In the genomic region with DNA sequence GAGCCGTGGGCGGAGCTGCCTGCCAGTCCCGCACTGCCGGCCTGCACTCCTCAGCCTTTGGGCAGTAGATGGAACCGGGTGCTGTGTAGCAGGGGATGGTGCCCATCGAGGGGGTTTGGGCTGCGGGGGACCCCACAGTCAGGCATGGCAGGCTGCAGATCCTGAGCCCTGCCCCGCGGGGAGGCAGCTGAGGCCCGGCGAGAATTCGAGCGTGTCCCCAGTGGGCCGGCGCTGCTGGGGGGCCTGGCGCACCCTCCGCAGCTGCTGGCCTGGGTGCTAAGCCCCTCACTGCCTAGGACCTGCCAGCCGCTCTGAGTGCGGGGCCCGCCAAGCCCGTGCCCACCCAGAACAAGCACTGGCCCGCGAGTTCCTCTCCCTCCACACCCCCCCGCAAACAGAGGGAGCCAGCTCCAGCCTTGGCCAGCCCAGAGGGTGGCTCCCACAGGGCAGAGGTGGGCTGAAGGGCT, we compare ENCODE assay signal across 28 cellular contexts.
"Had no signal": no experiment of that assay in that cellular context is flagged by ENCODE, and none has a peak within 500 bp of the region (broad histone marks: within the 10 kb centered on the region; RNA-seq: fewer than 3 reads in every experiment).

No MANE protein-coding gene starts in this region.

- ATAC-seq: activated CD4-positive, CD25-positive, alpha-beta regulatory T cell treated with anti-CD3 and anti-CD28 coated beads, Interleukin-2, amount 50 U/mL, for 24 hours; activated CD8-positive, alpha-beta memory T cell treated with anti-CD3 and anti-CD28 coated beads, Interleukin-2, amount 10 ng/mL, durations not matched to agents 7 days and 5 days; activated CD8-positive, alpha-beta T cell treated with anti-CD3 and anti-CD28 coated beads, Interleukin-2, amount 10 ng/mL, durations not matched to agents 7 days and 5 days; activated naive CD4-positive, alpha-beta T cell treated with anti-CD3 and anti-CD28 coated beads, Interleukin-2, amount 50 U/mL, for 72 hours; effector memory CD8-positive, alpha-beta T cell; foreskin keratinocyte; gastrocnemius medialis; T-helper 17 cell had no signal

- H3K4me3 ChIP-seq: esophagus muscularis mucosa, gastrocnemius medialis had no signal

- H3K4me1 ChIP-seq: esophagus muscularis mucosa, foreskin keratinocyte, gastrocnemius medialis had no signal

- H3K9me3 ChIP-seq: gastrocnemius medialis had no signal

- H3K36me3 ChIP-seq: brain microvascular endothelial cell, esophagus muscularis mucosa, gastrocnemius medialis, WERI-Rb-1 had no signal

- H3K27me3 ChIP-seq: brain microvascular endothelial cell, esophagus muscularis mucosa, foreskin keratinocyte, gastrocnemius medialis had no signal

- DNase-seq: activated B cell treated with CpG ODN at 0.5 μM for 24 hours; activated CD4-positive, alpha-beta memory T cell treated with anti-CD3 and anti-CD28 coated beads for 36 hours; activated CD4-positive, alpha-beta T cell treated with anti-CD3 and anti-CD28 coated beads for 48 hours; activated CD8-positive, alpha-beta memory T cell treated with anti-CD3 and anti-CD28 coated beads, Interleukin-2, amount 10 ng/mL, durations not matched to agents 7 days and 5 days; activated CD8-positive, alpha-beta memory T cell treated with anti-CD3 and anti-CD28 coated beads, Interleukin-2, amount 50 U/mL, for 4 hours; activated CD8-positive, alpha-beta T cell treated with anti-CD3 and anti-CD28 coated beads, Interleukin-2, amount 10 ng/mL, durations not matched to agents 7 days and 5 days; activated effector memory CD4-positive, alpha-beta T cell treated with anti-CD3 and anti-CD28 coated beads, Interleukin-2, amount 50 U/mL, for 16 hours; activated naive CD4-positive, alpha-beta T cell treated with anti-CD3 and anti-CD28 coated beads for 36 hours; activated naive CD8-positive, alpha-beta T cell treated with anti-CD3 and anti-CD28 coated beads, Interleukin-2, amount 10 ng/mL, durations not matched to agents 7 days and 5 days; activated T-cell treated with anti-CD3 and anti-CD28 coated beads, Interleukin-2, amount 50 U/mL, for 1 hour; activated T-cell treated with anti-CD3 and anti-CD28 coated beads, Interleukin-2, amount 50 U/mL, for 48 hours; brain microvascular endothelial cell; cortex of kidney; dermis blood vessel endothelial cell; effector CD4-positive, alpha-beta T cell; effector memory CD8-positive, alpha-beta T cell; erythroblast; foreskin keratinocyte; gastrocnemius medialis; T-helper 1 cell; T-helper 17 cell; T1000; WERI-Rb-1 had no signal

- H3K27ac ChIP-seq: brain microvascular endothelial cell, esophagus muscularis mucosa, foreskin keratinocyte, gastrocnemius medialis, WERI-Rb-1 had no signal

- FAIRE-seq: astrocyte, colon had no signal
